In the genomic region with DNA sequence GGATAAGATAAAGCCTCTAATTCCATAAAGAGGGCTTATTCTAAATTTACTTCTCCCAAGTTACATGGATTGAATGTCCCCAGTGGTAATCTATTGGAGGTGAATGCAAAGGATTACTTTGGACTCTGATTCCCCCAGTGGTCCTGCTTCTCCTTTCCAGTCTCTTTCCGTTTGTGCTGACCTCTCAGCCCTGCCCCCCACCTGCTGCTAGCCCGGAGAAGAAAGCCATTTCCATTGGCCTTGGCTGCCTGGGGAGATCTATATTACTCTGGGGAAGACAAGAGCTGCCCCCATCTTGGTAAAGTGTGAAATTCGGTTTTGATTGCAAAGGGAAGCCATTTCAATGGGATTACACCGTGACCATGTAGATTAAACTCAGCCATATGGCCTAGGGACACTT, we compare ENCODE assay signal across 1 cellular context.
TF ChIP-seq lines count a peak whose summit lies in the region.

No MANE protein-coding gene starts in this region.

TF ChIP-seq in WTC11, 78 proteins besides CTCF, POLR2A, EP300 and RAD21 (continued from another document):
- TF ChIP-seq, protein P1, sequence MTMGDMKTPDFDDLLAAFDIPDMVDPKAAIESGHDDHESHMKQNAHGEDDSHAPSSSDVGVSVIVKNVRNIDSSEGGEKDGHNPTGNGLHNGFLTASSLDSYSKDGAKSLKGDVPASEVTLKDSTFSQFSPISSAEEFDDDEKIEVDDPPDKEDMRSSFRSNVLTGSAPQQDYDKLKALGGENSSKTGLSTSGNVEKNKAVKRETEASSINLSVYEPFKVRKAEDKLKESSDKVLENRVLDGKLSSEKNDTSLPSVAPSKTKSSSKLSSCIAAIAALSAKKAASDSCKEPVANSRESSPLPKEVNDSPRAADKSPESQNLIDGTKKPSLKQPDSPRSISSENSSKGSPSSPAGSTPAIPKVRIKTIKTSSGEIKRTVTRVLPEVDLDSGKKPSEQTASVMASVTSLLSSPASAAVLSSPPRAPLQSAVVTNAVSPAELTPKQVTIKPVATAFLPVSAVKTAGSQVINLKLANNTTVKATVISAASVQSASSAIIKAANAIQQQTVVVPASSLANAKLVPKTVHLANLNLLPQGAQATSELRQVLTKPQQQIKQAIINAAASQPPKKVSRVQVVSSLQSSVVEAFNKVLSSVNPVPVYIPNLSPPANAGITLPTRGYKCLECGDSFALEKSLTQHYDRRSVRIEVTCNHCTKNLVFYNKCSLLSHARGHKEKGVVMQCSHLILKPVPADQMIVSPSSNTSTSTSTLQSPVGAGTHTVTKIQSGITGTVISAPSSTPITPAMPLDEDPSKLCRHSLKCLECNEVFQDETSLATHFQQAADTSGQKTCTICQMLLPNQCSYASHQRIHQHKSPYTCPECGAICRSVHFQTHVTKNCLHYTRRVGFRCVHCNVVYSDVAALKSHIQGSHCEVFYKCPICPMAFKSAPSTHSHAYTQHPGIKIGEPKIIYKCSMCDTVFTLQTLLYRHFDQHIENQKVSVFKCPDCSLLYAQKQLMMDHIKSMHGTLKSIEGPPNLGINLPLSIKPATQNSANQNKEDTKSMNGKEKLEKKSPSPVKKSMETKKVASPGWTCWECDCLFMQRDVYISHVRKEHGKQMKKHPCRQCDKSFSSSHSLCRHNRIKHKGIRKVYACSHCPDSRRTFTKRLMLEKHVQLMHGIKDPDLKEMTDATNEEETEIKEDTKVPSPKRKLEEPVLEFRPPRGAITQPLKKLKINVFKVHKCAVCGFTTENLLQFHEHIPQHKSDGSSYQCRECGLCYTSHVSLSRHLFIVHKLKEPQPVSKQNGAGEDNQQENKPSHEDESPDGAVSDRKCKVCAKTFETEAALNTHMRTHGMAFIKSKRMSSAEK (CRISPR knock-in tag; IDR thresholded peaks at IDR 0.05; ENCODE audit: borderline replicate concordance): no peak
- TF ChIP-seq SMAD4 (CRISPR knock-in tag; IDR thresholded peaks at IDR 0.05): no peak
- TF ChIP-seq IRF2 (CRISPR knock-in tag; IDR thresholded peaks at IDR 0.05; ENCODE audit: borderline replicate concordance, low read depth): no peak
- no peak for TF ChIP-seq NR2C2 (CRISPR knock-in tag; IDR thresholded peaks at IDR 0.05)
- TF ChIP-seq, protein P2, sequence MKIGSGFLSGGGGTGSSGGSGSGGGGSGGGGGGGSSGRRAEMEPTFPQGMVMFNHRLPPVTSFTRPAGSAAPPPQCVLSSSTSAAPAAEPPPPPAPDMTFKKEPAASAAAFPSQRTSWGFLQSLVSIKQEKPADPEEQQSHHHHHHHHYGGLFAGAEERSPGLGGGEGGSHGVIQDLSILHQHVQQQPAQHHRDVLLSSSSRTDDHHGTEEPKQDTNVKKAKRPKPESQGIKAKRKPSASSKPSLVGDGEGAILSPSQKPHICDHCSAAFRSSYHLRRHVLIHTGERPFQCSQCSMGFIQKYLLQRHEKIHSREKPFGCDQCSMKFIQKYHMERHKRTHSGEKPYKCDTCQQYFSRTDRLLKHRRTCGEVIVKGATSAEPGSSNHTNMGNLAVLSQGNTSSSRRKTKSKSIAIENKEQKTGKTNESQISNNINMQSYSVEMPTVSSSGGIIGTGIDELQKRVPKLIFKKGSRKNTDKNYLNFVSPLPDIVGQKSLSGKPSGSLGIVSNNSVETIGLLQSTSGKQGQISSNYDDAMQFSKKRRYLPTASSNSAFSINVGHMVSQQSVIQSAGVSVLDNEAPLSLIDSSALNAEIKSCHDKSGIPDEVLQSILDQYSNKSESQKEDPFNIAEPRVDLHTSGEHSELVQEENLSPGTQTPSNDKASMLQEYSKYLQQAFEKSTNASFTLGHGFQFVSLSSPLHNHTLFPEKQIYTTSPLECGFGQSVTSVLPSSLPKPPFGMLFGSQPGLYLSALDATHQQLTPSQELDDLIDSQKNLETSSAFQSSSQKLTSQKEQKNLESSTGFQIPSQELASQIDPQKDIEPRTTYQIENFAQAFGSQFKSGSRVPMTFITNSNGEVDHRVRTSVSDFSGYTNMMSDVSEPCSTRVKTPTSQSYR (CRISPR knock-in tag; IDR thresholded peaks at IDR 0.05): no peak
- TF ChIP-seq ESRRA (CRISPR knock-in tag; IDR thresholded peaks at IDR 0.05; ENCODE audit: borderline replicate concordance): no peak
